In genomic region chr5:5905186-5905585, GRCh38 we compare ENCODE assay signal across 22 cellular contexts.
A peak's percentile ranks its signal among the peaks of the same experiment; 100 is the strongest.
DNase-seq lines count a peak whose midpoint lies in the region; ATAC-seq, FAIRE-seq and TF ChIP-seq lines count a peak whose summit lies in the region.
"Had no signal": no experiment of that assay in that cellular context is flagged by ENCODE, and none has a peak within 500 bp of the region (broad histone marks: within the 10 kb centered on the region; RNA-seq: fewer than 3 reads in every experiment).

No MANE protein-coding gene starts in this region.

- no peak overlapping the region for H2AK5ac ChIP-seq in H1 (ENCODE audit: low read depth, low read length)

- no peak overlapping the region for H2BK5ac ChIP-seq in H1 (ENCODE audit: low read depth, low read length)

- no peaks in the 10 kb centered on the region for H3K27me3 ChIP-seq in SK-N-SH (ENCODE audit: insufficient read depth)
- no peaks in the 10 kb centered on the region for H3K27me3 ChIP-seq in H1 (replicated peaks in 1 of 4; ENCODE audit: control insufficient read depth in 3 of 4, extremely low read depth in 1 of 4, insufficient read depth in 3 of 4, low read length in 3 of 4)
- H3K27me3 ChIP-seq: BLaER1 treated with 17β-estradiol and CSF1 and Interleukin-3, amounts not matched to agents 10 nM and 100 nM had no signal

- H2BK120ac ChIP-seq in H1 (replicated peaks; ENCODE audit: low read depth, low read length): no peak overlapping the region

- no peak overlapping the region for H3K4ac ChIP-seq in H1 (replicated peaks; ENCODE audit: insufficient read length, low read depth, low read length)

- no peak overlapping the region for H3K56ac ChIP-seq in H1 (replicated peaks; ENCODE audit: insufficient read length, low read depth, low read length)

- DNase-seq in SK-N-SH: no peak
- no peak for DNase-seq in H1 (ENCODE audit: low read depth in 1 of 2, low spot score in 2 of 2)
- no peak for DNase-seq in stimulated activated effector memory CD8-positive, alpha-beta T cell treated with anti-CD3 and anti-CD28 coated beads, Interleukin-12 subunit alpha, Interleukin-12 subunit beta, amount 100 ng/mL, for 72 hours (ENCODE audit: low spot score in 2 of 2)
- no peak for DNase-seq in activated T-cell treated with anti-CD3 and anti-CD28 coated beads, Interleukin-2, amount 50 U/mL, for 1 hour
- DNase-seq: AML-193; Caco-2; Calu3; CD4-positive, alpha-beta T cell; CD8-positive, alpha-beta T cell; DMS79 treated with DMSO at 0.1 percent for 48 hours; GF-D8 had no signal

- no peaks in the 10 kb centered on the region for H3K79me1 ChIP-seq in H1 (ENCODE audit: low read depth, low read length)

- H4K8ac ChIP-seq in H1 (ENCODE audit: extremely low read depth, insufficient read depth, low read length): no peak overlapping the region

- H4K20me1 ChIP-seq in SK-N-SH (ENCODE audit: insufficient read depth) (no peaks in the 10 kb centered on the region), H1 (replicated peaks in 1 of 2; ENCODE audit: control insufficient read depth in 1 of 2, insufficient read depth in 2 of 2, low read length in 2 of 2) (no peaks in the 10 kb centered on the region)
- H4K20me1 ChIP-seq: BLaER1 treated with 17β-estradiol and CSF1 and Interleukin-3, amounts not matched to agents 10 nM and 100 nM had no signal

- no peak overlapping the region for H3K4me3 Mint-ChIP-seq in stimulated activated effector memory CD8-positive, alpha-beta T cell treated with anti-CD3 and anti-CD28 coated beads, Interleukin-12 subunit alpha, Interleukin-12 subunit beta, amount 100 ng/mL, for 72 hours
- H3K4me3 Mint-ChIP-seq: B cell; CD4-positive, alpha-beta T cell; CD8-positive, alpha-beta T cell had no signal

- peaks cover 8% of the 10 kb centered on the region for H3K9me3 Mint-ChIP-seq in stimulated activated effector memory CD8-positive, alpha-beta T cell treated with anti-CD3 and anti-CD28 coated beads, Interleukin-12 subunit alpha, Interleukin-12 subunit beta, amount 100 ng/mL, for 72 hours

- H3K23me2 ChIP-seq in H1 (ENCODE audit: low read depth, low read length): no peaks in the 10 kb centered on the region

- no peak overlapping the region for H3K18ac ChIP-seq in H1 (ENCODE audit: extremely low read depth, low read length)

- H3K4me1 ChIP-seq in SK-N-SH (ENCODE audit: control insufficient read depth in 1 of 2, insufficient read depth in 2 of 2, low read depth in 1 of 2, low read length in 1 of 2): peaks cover 0 to 10% of the 10 kb centered on the region in 2 experiments; a peak in 1 of 4 replicates
- H3K4me1 ChIP-seq in H1 (replicated peaks in 1 of 4; ENCODE audit: control insufficient read depth in 3 of 4, insufficient read depth in 4 of 4, low read length in 3 of 4): peaks cover 0 to 8% (median 3%) of the 10 kb centered on the region in 4 experiments; a peak in 3 of 7 replicates
- H3K4me1 ChIP-seq: A549; BLaER1 treated with 17β-estradiol and CSF1 and Interleukin-3, amounts not matched to agents 10 nM and 100 nM; Caco-2 had no signal

- no peak overlapping the region for H2BK12ac ChIP-seq in H1 (ENCODE audit: low read depth, low read length)

- no peak overlapping the region for H3K14ac ChIP-seq in H1 (ENCODE audit: insufficient read length)

- CTCF ChIA-PET in SK-N-SH (lab: Yijun Ruan, JAX): no interaction called here
- CTCF ChIA-PET in H1 (lab: Charles Lee; ENCODE audit: partially characterized antibody): no interaction called here

- H3K4me1 Mint-ChIP-seq in stimulated activated effector memory CD8-positive, alpha-beta T cell treated with anti-CD3 and anti-CD28 coated beads, Interleukin-12 subunit alpha, Interleukin-12 subunit beta, amount 100 ng/mL, for 72 hours: no peaks in the 10 kb centered on the region
- H3K4me1 Mint-ChIP-seq: B cell had no signal

- no peak overlapping the region for H4K5ac ChIP-seq in H1 (ENCODE audit: insufficient read length, low read depth, low read length)

- H3F3A ChIP-seq in SK-N-SH (replicated peaks; ENCODE audit: insufficient read depth): no peaks in the 10 kb centered on the region

- WGBS in SK-N-SH (ENCODE audit: low lambda C conversion rate): 2% methylated on average over 2 of the region's 2 CpGs
- 83% methylated on average over 2 of the region's 2 CpGs; no CpG with 5 or more reads in 1 of the 2 experiments for WGBS in H1 (ENCODE audit: extremely low coverage in 1 of 2, insufficient coverage in 1 of 2, insufficient read length in 1 of 2, insufficient replicate concordance in 2 of 2, low coverage in 1 of 2, low lambda C conversion rate in 2 of 2, missing lambda C conversion rate in 1 of 2), 2 experiments

- no peak overlapping the region for H2BK20ac ChIP-seq in H1 (ENCODE audit: low read length)

- no peaks in the 10 kb centered on the region for H3K9me2 ChIP-seq in SK-N-SH

- TF ChIP-seq RAD21 in SK-N-SH (IDR thresholded peaks at IDR 0.05; ENCODE audit: low read length) (no peak; the same call in 1 of the 2 replicates), H1 (IDR thresholded peaks at IDR 0.05 in 1 of 2, conservative IDR thresholded peaks at IDR 0.05 in 1 of 2; ENCODE audit: low read depth in 2 of 2, low read length in 2 of 2) (no peak)

- H3K79me2 ChIP-seq in SK-N-SH (ENCODE audit: insufficient read depth) (no peaks in the 10 kb centered on the region), H1 (ENCODE audit: control insufficient read depth in 1 of 2, insufficient read depth in 2 of 2, low read length in 2 of 2) (no peaks in the 10 kb centered on the region)

- H2AFZ ChIP-seq in SK-N-SH (ENCODE audit: low read depth) (no peak overlapping the region), H1 (ENCODE audit: low read length) (no peak overlapping the region)

- H3K27ac Mint-ChIP-seq in stimulated activated effector memory CD8-positive, alpha-beta T cell treated with anti-CD3 and anti-CD28 coated beads, Interleukin-12 subunit alpha, Interleukin-12 subunit beta, amount 100 ng/mL, for 72 hours: no peak overlapping the region
- H3K27ac Mint-ChIP-seq: B cell; CD4-positive, alpha-beta T cell; CD8-positive, alpha-beta T cell had no signal

- no peak overlapping the region for H3K9ac ChIP-seq in SK-N-SH
- no peak overlapping the region for H3K9ac ChIP-seq in H1 (replicated peaks in 1 of 4; ENCODE audit: extremely low read depth in 1 of 4, low read depth in 3 of 4, low read length in 3 of 4)
- H3K9ac ChIP-seq: BLaER1 treated with 17β-estradiol and CSF1 and Interleukin-3, amounts not matched to agents 10 nM and 100 nM had no signal

- no peak for TF ChIP-seq POLR2A in H1 (IDR thresholded peaks at IDR 0.05; ENCODE audit: control extremely low read depth in 1 of 2, low read depth in 2 of 2, low read length in 2 of 2)

- H3K4me2 ChIP-seq in SK-N-SH (no peak overlapping the region), H1 (ENCODE audit: insufficient read depth in 1 of 2, low read depth in 2 of 2, low read length in 2 of 2) (no peak overlapping the region)
- H3K4me2 ChIP-seq: A549; BLaER1 treated with 17β-estradiol and CSF1 and Interleukin-3, amounts not matched to agents 10 nM and 100 nM had no signal

- H3K36me3 Mint-ChIP-seq in stimulated activated effector memory CD8-positive, alpha-beta T cell treated with anti-CD3 and anti-CD28 coated beads, Interleukin-12 subunit alpha, Interleukin-12 subunit beta, amount 100 ng/mL, for 72 hours: no peaks in the 10 kb centered on the region
- H3K36me3 Mint-ChIP-seq: CD8-positive, alpha-beta T cell had no signal

- H4K91ac ChIP-seq in H1 (replicated peaks; ENCODE audit: insufficient read length, low read length): no peak overlapping the region

- ATAC-seq in SK-N-SH treated with all-trans-retinoic acid at 6 μM for 48 hours: no peak
- ATAC-seq in stimulated activated effector memory CD8-positive, alpha-beta T cell treated with anti-CD3 and anti-CD28 coated beads, Interleukin-12 subunit alpha, Interleukin-12 subunit beta, amount 100 ng/mL, for 72 hours: peak; percentile 11
- ATAC-seq in HG03520 (IDR thresholded peaks at IDR 0.05; ENCODE audit: unreplicated experiment): no peak
- no peak for ATAC-seq in GM18867 (IDR thresholded peaks at IDR 0.05; ENCODE audit: unreplicated experiment)
- ATAC-seq: CD8-positive, alpha-beta T cell had no signal

- H2BK15ac ChIP-seq in H1 (ENCODE audit: low read length): no peak overlapping the region

- TF ChIP-seq CTCF in SK-N-SH (IDR thresholded peaks at IDR 0.05) (no peak), H1 (IDR thresholded peaks at IDR 0.05; ENCODE audit: control extremely low read depth in 1 of 3, insufficient read depth in 1 of 3, low read depth in 1 of 3, low read length in 3 of 3) (no peak)

- no peaks in the 10 kb centered on the region; the same call in 1 of the 2 replicates for H3K9me3 ChIP-seq in SK-N-SH
- H3K9me3 ChIP-seq in H1 (ENCODE audit: insufficient read depth in 2 of 2, low read depth in 1 of 2, low read length in 1 of 2): no peaks in the 10 kb centered on the region

- peak; percentile 19 for FAIRE-seq in H1 (lab: Jason Lieb, UNC)
- FAIRE-seq: A549, D721Med, G401.6, GM12891 had no signal

- H3K4me3 ChIP-seq in SK-N-SH (ENCODE audit: low read depth in 2 of 2, low read length in 1 of 2): no peak overlapping the region
- H3K4me3 ChIP-seq in H1 (ENCODE audit: extremely low read depth in 1 of 4, insufficient read depth in 2 of 4, low read depth in 3 of 4, low read length in 4 of 4): no peak overlapping the region
- H3K4me3 ChIP-seq: A549; BLaER1 treated with 17β-estradiol and CSF1 and Interleukin-3, amounts not matched to agents 10 nM and 100 nM had no signal

- peak overlapping the region in 1 of 2 experiments; percentile 55; a peak in 2 of 4 replicates for H3K27ac ChIP-seq in SK-N-SH (ENCODE audit: low read depth in 2 of 2, low read length in 1 of 2)
- no peak overlapping the region for H3K27ac ChIP-seq in H1 (ENCODE audit: low read depth, low read length)
- H3K27ac ChIP-seq: 22Rv1; A549; BLaER1 treated with 17β-estradiol and CSF1 and Interleukin-3, amounts not matched to agents 10 nM and 100 nM; C4-2B had no signal

- POLR2A ChIA-PET in SK-N-SH (lab: Yijun Ruan, JAX): no interaction called here
- POLR2A ChIA-PET in H1 (lab: Charles Lee; ENCODE audit: partially characterized antibody): no interaction called here

- H3K36me3 ChIP-seq in SK-N-SH (replicated peaks in 1 of 2; ENCODE audit: control insufficient read depth in 1 of 2, insufficient read depth in 2 of 2, low read length in 1 of 2) (no peaks in the 10 kb centered on the region), H1 (ENCODE audit: control insufficient read depth in 2 of 4, insufficient read depth in 4 of 4, low read length in 3 of 4) (no peaks in the 10 kb centered on the region)
- H3K36me3 ChIP-seq: BLaER1 treated with 17β-estradiol and CSF1 and Interleukin-3, amounts not matched to agents 10 nM and 100 nM had no signal

- H3K23ac ChIP-seq in H1 (ENCODE audit: insufficient read length): no peak overlapping the region

- TF ChIP-seq EP300 in SK-N-SH (IDR thresholded peaks at IDR 0.05; ENCODE audit: borderline replicate concordance in 1 of 2, low read depth in 1 of 2, low read length in 1 of 2): no peak
- TF ChIP-seq EP300 in H1 (IDR thresholded peaks at IDR 0.05; ENCODE audit: borderline replicate concordance in 1 of 2, low read depth in 2 of 2, low read length in 2 of 2): no peak

TF ChIP-seq in H1, 55 proteins besides CTCF, POLR2A, EP300 and RAD21 (continues in another document):
- TF ChIP-seq HDAC2 (IDR thresholded peaks at IDR 0.05; ENCODE audit: borderline replicate concordance in 1 of 2, low read depth in 2 of 2, low read length in 2 of 2): no peak
- no peak for TF ChIP-seq GTF2F1 (IDR thresholded peaks at IDR 0.05; ENCODE audit: borderline replicate concordance, low read depth, low read length)
- TF ChIP-seq RNF2 (IDR thresholded peaks at IDR 0.05; ENCODE audit: borderline replicate concordance, low read depth, low read length, missing control alignments, poor library complexity, severe bottlenecking): no peak
